ENCODE assay signal across 8 cellular contexts in genomic region chr17:78723001-78723796, GRCh38. TPM values are rescaled to one million over a fixed set of nuclear protein-coding genes. Genes with fewer than 3 reads are reported as not detected.
A peak's percentile ranks its signal among the peaks of the same experiment; 100 is the strongest.
DNase-seq lines count a peak whose midpoint lies in the region; ATAC-seq and TF ChIP-seq lines count a peak whose summit lies in the region.

No MANE protein-coding gene starts in this region.

- no peak for TF ChIP-seq CTCF in WERI-Rb-1 (IDR thresholded peaks at IDR 0.05; ENCODE audit: low read depth, low read length)

- DNase-seq in NCI-H2081 (lab: John Stamatoyannopoulos, UW) (peak; percentile 40 to 68), NCI-H2081 treated with DMSO at 0.1 percent for 48 hours (lab: John Stamatoyannopoulos, UW) (no peak), WERI-Rb-1 (peak; percentile 46), left cardiac atrium (peak; percentile 50), KBM-7 (no peak)

- H3K4me3 ChIP-seq in WERI-Rb-1 (ENCODE audit: low read depth, low read length) (no peak overlapping the region), rectal smooth muscle tissue (ENCODE audit: low read length) (peak overlapping the region; percentile 72)

- intact Hi-C loops in left cardiac atrium (cut with DNase I) = no loop called here

- no peaks in the 10 kb centered on the region for H3K9me3 ChIP-seq in WERI-Rb-1 (ENCODE audit: severe bottlenecking)

- in situ Hi-C loops in KBM-7 (cut with MboI; ENCODE audit: low pct_unique_long_range_greater_than_20kb, low sequenced_read_pairs) = loop anchor here (25.0 kb wide), 1 partner anchor 236 kb away; no protein-coding TSS in a partner anchor

- H3K36me3 ChIP-seq in WERI-Rb-1 (peaks cover 9% of the 10 kb centered on the region), rectal smooth muscle tissue (ENCODE audit: control insufficient read depth, insufficient read depth, low read length) (no peaks in the 10 kb centered on the region)

- H3K4me1 ChIP-seq in rectal smooth muscle tissue (ENCODE audit: control insufficient read depth, insufficient read depth, low read length) = peaks cover 18% of the 10 kb centered on the region

- H3K27ac ChIP-seq in WERI-Rb-1 (no peak overlapping the region), rectal smooth muscle tissue (ENCODE audit: low read depth, low read length) (peak overlapping the region; percentile 79)

- ATAC-seq in left cardiac atrium (peak; percentile 70 to 90), GM21825 (IDR thresholded peaks at IDR 0.05; ENCODE audit: unreplicated experiment) (no peak), GM21529 (IDR thresholded peaks at IDR 0.05; ENCODE audit: unreplicated experiment) (no peak)

- H3K27me3 ChIP-seq in WERI-Rb-1 (ENCODE audit: insufficient read depth, low read depth, severe bottlenecking) = no peaks in the 10 kb centered on the region
- no peaks in the 10 kb centered on the region for H3K27me3 ChIP-seq in rectal smooth muscle tissue (ENCODE audit: control insufficient read depth, insufficient read depth, low read length)

- H3K9ac ChIP-seq in rectal smooth muscle tissue (ENCODE audit: low read length) = peak overlapping the region; percentile 26

RNA-seq across cellular contexts. Expression of gene CYTH1, which starts 58.9 kb away (rescaled TPM):
- 10 to 100 TPM; 33.9 to 45.3 TPM for total RNA-seq in left cardiac atrium

Comparison
In these comparisons a context has a peak if more than half of its experiments do, and no peak if none do; other contexts are left out.
1. DNase-seq: peak in NCI-H2081 (2 of 2), WERI-Rb-1 (single experiment) and left cardiac atrium (single experiment); none in NCI-H2081 treated with DMSO at 0.1 percent for 48 hours (single experiment) and KBM-7 (single experiment).
2. ATAC-seq: peak in left cardiac atrium (2 of 2); none in GM21825 (single experiment) and GM21529 (single experiment).